1 cellular context compared by ENCODE assay signal in the genomic region with DNA sequence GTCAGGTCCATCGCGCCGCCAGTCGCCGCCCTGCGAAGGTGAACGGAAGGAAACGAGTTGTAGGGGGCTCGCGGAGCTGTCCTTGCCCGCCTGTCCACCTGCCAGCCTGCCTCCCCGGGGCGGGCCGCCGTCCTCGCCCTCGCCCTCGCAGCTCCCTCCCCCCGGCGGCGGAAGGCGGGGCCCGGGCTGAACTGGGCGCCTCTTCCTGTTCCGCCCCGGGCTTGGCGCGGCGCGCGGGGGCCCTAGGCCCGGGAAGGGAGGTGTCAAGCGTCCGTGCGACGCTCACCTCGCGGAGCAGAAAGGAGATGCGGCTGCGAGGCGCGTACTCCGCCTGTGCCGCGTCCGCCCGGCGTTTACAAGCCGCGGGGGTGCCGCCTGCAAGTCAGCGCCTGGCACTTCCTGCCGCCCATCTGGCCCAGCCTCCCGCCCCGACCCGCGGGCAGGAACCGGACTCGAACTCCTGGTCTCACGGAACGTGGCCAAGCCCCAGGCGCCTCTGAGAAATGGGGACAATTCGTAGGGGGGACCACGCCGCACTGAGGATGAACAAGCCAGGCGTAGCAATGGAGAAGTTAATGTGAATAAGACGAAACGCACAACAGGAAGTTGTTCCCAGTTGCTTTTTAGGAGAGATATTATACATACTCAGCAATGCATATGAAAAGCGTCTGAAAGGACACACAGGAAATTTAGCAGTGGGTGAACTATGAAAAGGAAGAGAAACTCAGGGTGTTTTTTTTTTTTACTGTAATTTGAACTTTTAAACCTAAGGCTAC.
A peak's percentile ranks its signal among the peaks of the same experiment; 100 is the strongest.
TF ChIP-seq lines count a peak whose summit lies in the region.

CNPPD1 (minus strand) TSS at position 108 of the 776 bp plus-strand sequence; CDS start at position 11, 97 bp downstream.

TF ChIP-seq in K562, 482 proteins besides CTCF, POLR2A, EP300 and RAD21 (continued from another document and continues in another):
- TF ChIP-seq CEBPZ (IDR thresholded peaks at IDR 0.05; ENCODE audit: borderline replicate concordance, low read depth, low read length) = no peak
- TF ChIP-seq SIX5 (IDR thresholded peaks at IDR 0.05; ENCODE audit: borderline replicate concordance in 1 of 2, insufficient read depth in 1 of 2, low read depth in 1 of 2, low read length in 2 of 2) = no peak
- no peak for TF ChIP-seq ZZZ3 (IDR thresholded peaks at IDR 0.05)
- TF ChIP-seq MBD1 (CRISPR knock-in tag; IDR thresholded peaks at IDR 0.05) = no peak
- TF ChIP-seq, protein P1, sequence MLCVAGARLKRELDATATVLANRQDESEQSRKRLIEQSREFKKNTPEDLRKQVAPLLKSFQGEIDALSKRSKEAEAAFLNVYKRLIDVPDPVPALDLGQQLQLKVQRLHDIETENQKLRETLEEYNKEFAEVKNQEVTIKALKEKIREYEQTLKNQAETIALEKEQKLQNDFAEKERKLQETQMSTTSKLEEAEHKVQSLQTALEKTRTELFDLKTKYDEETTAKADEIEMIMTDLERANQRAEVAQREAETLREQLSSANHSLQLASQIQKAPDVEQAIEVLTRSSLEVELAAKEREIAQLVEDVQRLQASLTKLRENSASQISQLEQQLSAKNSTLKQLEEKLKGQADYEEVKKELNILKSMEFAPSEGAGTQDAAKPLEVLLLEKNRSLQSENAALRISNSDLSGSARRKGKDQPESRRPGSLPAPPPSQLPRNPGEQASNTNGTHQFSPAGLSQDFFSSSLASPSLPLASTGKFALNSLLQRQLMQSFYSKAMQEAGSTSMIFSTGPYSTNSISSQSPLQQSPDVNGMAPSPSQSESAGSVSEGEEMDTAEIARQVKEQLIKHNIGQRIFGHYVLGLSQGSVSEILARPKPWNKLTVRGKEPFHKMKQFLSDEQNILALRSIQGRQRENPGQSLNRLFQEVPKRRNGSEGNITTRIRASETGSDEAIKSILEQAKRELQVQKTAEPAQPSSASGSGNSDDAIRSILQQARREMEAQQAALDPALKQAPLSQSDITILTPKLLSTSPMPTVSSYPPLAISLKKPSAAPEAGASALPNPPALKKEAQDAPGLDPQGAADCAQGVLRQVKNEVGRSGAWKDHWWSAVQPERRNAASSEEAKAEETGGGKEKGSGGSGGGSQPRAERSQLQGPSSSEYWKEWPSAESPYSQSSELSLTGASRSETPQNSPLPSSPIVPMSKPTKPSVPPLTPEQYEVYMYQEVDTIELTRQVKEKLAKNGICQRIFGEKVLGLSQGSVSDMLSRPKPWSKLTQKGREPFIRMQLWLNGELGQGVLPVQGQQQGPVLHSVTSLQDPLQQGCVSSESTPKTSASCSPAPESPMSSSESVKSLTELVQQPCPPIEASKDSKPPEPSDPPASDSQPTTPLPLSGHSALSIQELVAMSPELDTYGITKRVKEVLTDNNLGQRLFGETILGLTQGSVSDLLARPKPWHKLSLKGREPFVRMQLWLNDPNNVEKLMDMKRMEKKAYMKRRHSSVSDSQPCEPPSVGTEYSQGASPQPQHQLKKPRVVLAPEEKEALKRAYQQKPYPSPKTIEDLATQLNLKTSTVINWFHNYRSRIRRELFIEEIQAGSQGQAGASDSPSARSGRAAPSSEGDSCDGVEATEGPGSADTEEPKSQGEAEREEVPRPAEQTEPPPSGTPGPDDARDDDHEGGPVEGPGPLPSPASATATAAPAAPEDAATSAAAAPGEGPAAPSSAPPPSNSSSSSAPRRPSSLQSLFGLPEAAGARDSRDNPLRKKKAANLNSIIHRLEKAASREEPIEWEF (CRISPR knock-in tag; IDR thresholded peaks at IDR 0.05) = no peak
- TF ChIP-seq MGA (IDR thresholded peaks at IDR 0.05) = peak; percentile 88
- TF ChIP-seq RNF219 (CRISPR knock-in tag; IDR thresholded peaks at IDR 0.05) = no peak
- TF ChIP-seq ESRRA (IDR thresholded peaks at IDR 0.05; ENCODE audit: borderline replicate concordance, low read depth) = peak; percentile 44; the same call in 1 of the 2 replicates
- TF ChIP-seq ZKSCAN1 (IDR thresholded peaks at IDR 0.05; ENCODE audit: low read depth, low read length) = no peak
- peak; percentile 60 for TF ChIP-seq TAF1 (IDR thresholded peaks at IDR 0.05; ENCODE audit: control insufficient read depth, extremely low read depth, insufficient read depth, low read length, severe bottlenecking)
- TF ChIP-seq, protein P2, sequence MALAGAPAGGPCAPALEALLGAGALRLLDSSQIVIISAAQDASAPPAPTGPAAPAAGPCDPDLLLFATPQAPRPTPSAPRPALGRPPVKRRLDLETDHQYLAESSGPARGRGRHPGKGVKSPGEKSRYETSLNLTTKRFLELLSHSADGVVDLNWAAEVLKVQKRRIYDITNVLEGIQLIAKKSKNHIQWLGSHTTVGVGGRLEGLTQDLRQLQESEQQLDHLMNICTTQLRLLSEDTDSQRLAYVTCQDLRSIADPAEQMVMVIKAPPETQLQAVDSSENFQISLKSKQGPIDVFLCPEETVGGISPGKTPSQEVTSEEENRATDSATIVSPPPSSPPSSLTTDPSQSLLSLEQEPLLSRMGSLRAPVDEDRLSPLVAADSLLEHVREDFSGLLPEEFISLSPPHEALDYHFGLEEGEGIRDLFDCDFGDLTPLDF (CRISPR knock-in tag; IDR thresholded peaks at IDR 0.05) = peak; percentile 57; the same call in 1 of the 2 replicates
- no peak for TF ChIP-seq HSF4 (CRISPR knock-in tag; IDR thresholded peaks at IDR 0.05; ENCODE audit: borderline replicate concordance)
- no peak for TF ChIP-seq FOXA3 (CRISPR knock-in tag; conservative IDR thresholded peaks at IDR 0.05 in 1 of 2, IDR thresholded peaks at IDR 0.05 in 1 of 2)
- no peak for TF ChIP-seq MYBL2 (IDR thresholded peaks at IDR 0.05; ENCODE audit: low read depth)
- no peak for TF ChIP-seq MYBL2 (CRISPR knock-in tag; IDR thresholded peaks at IDR 0.05; ENCODE audit: borderline replicate concordance)
- TF ChIP-seq KLF6 (CRISPR knock-in tag; IDR thresholded peaks at IDR 0.05; ENCODE audit: borderline replicate concordance) = no peak; the same call in 1 of the 2 replicates
